ENCODE assay signal across 8 cellular contexts in genomic region chr11:76963417-76964168, GRCh38.
DNase-seq lines count a peak whose midpoint lies in the region; ATAC-seq, FAIRE-seq and TF ChIP-seq lines count a peak whose summit lies in the region.
"Not testable (repeated sequence)": the region's sequence is repeated elsewhere in the genome, so short reads cannot be mapped to it uniquely, and the experiment has no call there.

No MANE protein-coding gene starts in this region.

- not testable (repeated sequence) for H3K27me3 ChIP-seq in DND-41 (ENCODE audit: insufficient read depth, low read length, poor library complexity); HepG2 (ENCODE audit: control insufficient read depth in 1 of 2, insufficient read depth in 2 of 2, low read length in 2 of 2)

- not testable (repeated sequence) for FAIRE-seq in HepG2 (lab: Jason Lieb, UNC)

- not testable (repeated sequence) for H3K36me3 ChIP-seq in DND-41 (ENCODE audit: insufficient read depth, low read length); HepG2 (replicated peaks in 1 of 2; ENCODE audit: control insufficient read depth in 1 of 2, insufficient read depth in 2 of 2, low read length in 2 of 2)

- H3K79me2 ChIP-seq in DND-41 (ENCODE audit: insufficient read depth, low read length); HepG2 (ENCODE audit: insufficient read depth, low read length): not testable (repeated sequence)

- H3K36me3 Mint-ChIP-seq in type B pancreatic cell, result peaks cover 33% of the 10 kb centered on the region

- not testable (repeated sequence) for H3K9me3 ChIP-seq in DND-41 (ENCODE audit: insufficient read depth, low read length, severe bottlenecking); HepG2 (ENCODE audit: low read length)

- H3K4me1 ChIP-seq in DND-41 (ENCODE audit: insufficient read depth, low read length) (peaks cover 19% of the 10 kb centered on the region), HepG2 (ENCODE audit: insufficient read depth, low read length) (peaks cover 20% of the 10 kb centered on the region)

- H2AFZ ChIP-seq in DND-41 (ENCODE audit: low read depth, low read length); HepG2 (ENCODE audit: low read length): not testable (repeated sequence)

- H3K27ac ChIP-seq in DND-41 (ENCODE audit: low read length) (peak overlapping the region; percentile 40), HepG2 (ENCODE audit: extremely low read length, insufficient read depth, low read length) (peak overlapping the region; percentile 57)

- in situ Hi-C loops in HepG2 (cut with HindIII; ENCODE audit: extremely low pct_ligation_motif_present, low pct_unique_long_range_greater_than_20kb), result not testable (repeated sequence)

- CTCF ChIA-PET in HepG2 (lab: Yijun Ruan, JAX; ENCODE audit: low intra/inter-chr PET ratio, low total read pairs), result not testable (repeated sequence)

- not testable (repeated sequence) for H3K4me3 Mint-ChIP-seq in type B pancreatic cell

- H4K20me1 ChIP-seq in DND-41 (ENCODE audit: insufficient read depth, low read length); HepG2 (ENCODE audit: insufficient read depth, low read length): not testable (repeated sequence)

- H3K9ac ChIP-seq in DND-41 (ENCODE audit: low read depth, low read length); HepG2 (ENCODE audit: insufficient read depth, low read depth, low read length): not testable (repeated sequence)

- BruUV-seq in HepG2 (replicated peaks; lab: Mats Ljungman, UMichigan), result not testable (repeated sequence)

- H3K4me2 ChIP-seq in DND-41 (ENCODE audit: insufficient read depth, low read length) (peak overlapping the region; percentile 55), HepG2 (ENCODE audit: low read depth, low read length) (peak overlapping the region; percentile 57)

- not testable (repeated sequence) for TF ChIP-seq CTCF in DND-41 (IDR thresholded peaks at IDR 0.05; ENCODE audit: borderline replicate concordance, extremely low read depth, low read length, poor library complexity, severe bottlenecking); HepG2 (CRISPR knock-in tag; IDR thresholded peaks at IDR 0.05); type B pancreatic cell (conservative IDR thresholded peaks at IDR 0.05)

- not testable (repeated sequence) for TF ChIP-seq EP300 in HepG2 (IDR thresholded peaks at IDR 0.05; ENCODE audit: low read depth in 2 of 2, low read length in 2 of 2); HepG2 (CRISPR knock-in tag; IDR thresholded peaks at IDR 0.05; ENCODE audit: borderline replicate concordance)

- not testable (repeated sequence) for H3K27me3 Mint-ChIP-seq in type B pancreatic cell

- not testable (repeated sequence) for H3K9me3 Mint-ChIP-seq in type B pancreatic cell

- intact Hi-C loops in HepG2 (cut with micrococcal nuclease; ENCODE audit: unreplicated experiment), result loop anchor here (1.0 kb wide), 1 partner anchor 43 kb away; no protein-coding TSS in a partner anchor

- not testable (repeated sequence) for TF ChIP-seq POLR2A in HepG2 (IDR thresholded peaks at IDR 0.05; ENCODE audit: insufficient read depth in 1 of 2, low read depth in 2 of 2, low read length in 2 of 2)

- not testable (repeated sequence) for DNase-seq in DND-41; type B pancreatic cell (ENCODE audit: extremely low spot score, unreplicated experiment)
- DNase-seq in HT-29 (ENCODE audit: low spot score) (peak; percentile 83), astrocyte of the hippocampus (ENCODE audit: low read depth, low spot score) (peak; percentile 8), HepG2 (ENCODE audit: low spot score) (peak; percentile 63)

- H3K4me3 ChIP-seq in DND-41 (ENCODE audit: low read depth in 1 of 2, low read length in 2 of 2), result peak overlapping the region in 1 of 2 experiments; percentile 23; a peak in 1 of 4 replicates
- peak overlapping the region in 1 of 3 experiments; percentile 14; a peak in 1 of 6 replicates for H3K4me3 ChIP-seq in HepG2 (replicated peaks in 1 of 3; ENCODE audit: insufficient read depth in 1 of 3, low read depth in 2 of 3, low read length in 3 of 3)

- POLR2A ChIA-PET in HepG2 (lab: Yijun Ruan, JAX), result not testable (repeated sequence)

- not testable (repeated sequence) for TF ChIP-seq RAD21 in HepG2 (CRISPR knock-in tag; IDR thresholded peaks at IDR 0.05)

- not testable (repeated sequence) for H3K4me1 Mint-ChIP-seq in type B pancreatic cell (ENCODE audit: unreplicated experiment)

- H3K27ac Mint-ChIP-seq in type B pancreatic cell, result peak overlapping the region; percentile 62

- 67% methylated on average over 12 of the region's 16 CpGs for WGBS in HepG2 (ENCODE audit: low lambda C conversion rate)

- ATAC-seq in DND-41 (ENCODE audit: insufficient read depth, low read depth), result peak; percentile 15; the same call in 2 of the 3 replicates
- ATAC-seq in GM19043 (IDR thresholded peaks at IDR 0.05; ENCODE audit: low read depth, unreplicated experiment), result peak; percentile 43
- ATAC-seq in GM21576 (IDR thresholded peaks at IDR 0.05; ENCODE audit: unreplicated experiment), result peak; percentile 34
- ATAC-seq in HG02943 (IDR thresholded peaks at IDR 0.05; ENCODE audit: low read depth, unreplicated experiment), result peak; percentile 27
- ATAC-seq in HepG2, result peak; percentile 70

TF ChIP-seq in HepG2, 621 proteins besides CTCF, POLR2A, EP300 and RAD21:
- TF ChIP-seq NR2F2 (IDR thresholded peaks at IDR 0.05; ENCODE audit: borderline replicate concordance, low read depth) (peak; percentile 7; the same call in 1 of the 2 replicates), PHF21A (CRISPR knock-in tag; IDR thresholded peaks at IDR 0.05) (0 out of 2 replicates have a peak, but pooled peaks have one; percentile 6), ATF1 (CRISPR knock-in tag; IDR thresholded peaks at IDR 0.05) (0 out of 2 replicates have a peak, but pooled peaks have one; percentile 29), MBD4 (IDR thresholded peaks at IDR 0.05; ENCODE audit: borderline replicate concordance, low read length) (peak; percentile 17; the same call in 1 of the 2 replicates)

Comparison
In these comparisons a context has a peak if more than half of its experiments do, and no peak if none do; other contexts are left out.
1. ATAC-seq: peak in every context shown above with its lines; median percentile 70 in HepG2; 43 in GM19043; 34 in GM21576; 27 in HG02943; 15 in DND-41.